Comparison of ENCODE assay signal across 8 cellular contexts in the genomic region with DNA sequence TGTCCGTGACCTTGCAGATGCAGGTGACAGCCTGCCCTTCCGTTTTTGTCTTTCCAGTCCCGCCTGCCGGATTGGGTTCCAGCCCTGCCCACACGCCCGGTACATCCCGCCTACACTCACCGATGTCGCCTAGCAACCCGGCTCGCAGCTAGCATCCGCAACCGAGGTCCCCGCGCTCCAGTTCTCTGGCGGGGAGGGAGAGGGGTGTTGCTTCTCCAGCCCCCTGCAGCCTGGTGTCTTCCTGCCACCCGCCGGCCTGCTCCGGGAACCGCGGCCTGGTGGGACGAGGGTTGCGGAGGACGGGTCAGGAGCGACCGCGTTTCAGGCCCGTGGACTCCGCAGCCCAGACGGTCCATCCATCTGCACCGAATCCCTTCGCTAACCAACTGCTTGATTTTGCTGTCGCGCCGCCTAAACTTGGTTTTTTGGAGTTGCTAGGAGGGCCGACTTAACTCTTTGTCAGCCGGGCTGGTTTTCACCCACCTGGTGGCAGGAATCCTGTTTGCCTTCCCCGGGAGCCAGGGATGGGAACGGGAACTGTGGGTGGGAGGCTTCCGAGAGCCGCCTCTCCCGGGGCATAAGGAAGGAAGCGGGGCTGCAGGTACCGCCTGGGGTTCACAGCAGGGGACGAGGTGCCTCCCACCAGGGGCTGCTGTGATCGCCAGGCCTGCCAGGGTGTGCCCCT. TPM values are rescaled to one million over a fixed set of nuclear protein-coding genes. Genes with fewer than 3 reads are reported as not detected.
A peak's percentile ranks its signal among the peaks of the same experiment; 100 is the strongest.
DNase-seq lines count a peak whose midpoint lies in the region; ATAC-seq, FAIRE-seq and TF ChIP-seq lines count a peak whose summit lies in the region.

No MANE protein-coding gene starts in this region.

- peaks cover 3 to 5% (median 5%) of the 10 kb centered on the region in 3 donors for H3K9me3 Mint-ChIP-seq in T-cell

- H3K4me3 ChIP-seq in K562 (no peak overlapping the region), kidney (ENCODE audit: low read length in 2 of 2) (no peak overlapping the region), uterus (no peak overlapping the region)

- DNase-seq in G401 (ENCODE audit: low spot score) (peak; percentile 79), T-cell (peak in 33 of 34 experiments; percentile 29 to 69 (median 57)), K562 (ENCODE audit: extremely low read depth in 1 of 4, low spot score in 3 of 4) (peak in 3 of 4 experiments; percentile 38 to 56 (median 53)), kidney (peak; percentile 76), uterus (no peak)
- peak; percentile 49 to 51 for DNase-seq in stimulated activated CD8-positive, alpha-beta memory T cell treated with anti-CD3 and anti-CD28 coated beads, Interleukin-15, amount 100 ng/mL, for 4 hours (ENCODE audit: low read depth in 2 of 2)

- no peak for TF ChIP-seq EP300 in K562 (IDR thresholded peaks at IDR 0.05; ENCODE audit: low read length)

- peaks cover 4% of the 10 kb centered on the region for H3K36me3 Mint-ChIP-seq in T-cell

- H3K27ac ChIP-seq in K562 (ENCODE audit: extremely low read depth, low read depth, low read length), result no peak overlapping the region
- H3K27ac ChIP-seq in kidney (ENCODE audit: low read depth in 2 of 2, low read length in 2 of 2), result no peak overlapping the region
- no peak overlapping the region for H3K27ac ChIP-seq in uterus

- intact Hi-C loops in K562 (cut with micrococcal nuclease), result no loop called here
- intact Hi-C loops in kidney (cut with DNase I), result no loop called here
- intact Hi-C loops in uterus (cut with DNase I; ENCODE audit: low total_unique reads), result no loop called here

- H3K79me2 ChIP-seq in K562 (ENCODE audit: control insufficient read depth, insufficient read depth, low read length), result no peaks in the 10 kb centered on the region

- TF ChIP-seq CTCF in K562 (IDR thresholded peaks at IDR 0.05 in 2 of 3, conservative IDR thresholded peaks at IDR 0.05 in 1 of 3; ENCODE audit: insufficient read depth in 2 of 3, low read depth in 1 of 3, low read length in 3 of 3), result no peak
- TF ChIP-seq CTCF in kidney (IDR thresholded peaks at IDR 0.05; ENCODE audit: borderline replicate concordance, extremely low read depth, insufficient read depth), result no peak
- no peak for TF ChIP-seq CTCF in uterus (IDR thresholded peaks at IDR 0.05)

- peak overlapping the region in 2 of 3 donors; percentile 55 to 61 for H3K4me3 Mint-ChIP-seq in T-cell

- peaks cover 0 to 23% of the 10 kb centered on the region in 2 experiments; a peak in 3 of 5 replicates for H3K4me1 ChIP-seq in K562 (replicated peaks in 1 of 2; ENCODE audit: control insufficient read depth in 2 of 2, insufficient read depth in 2 of 2, low read length in 2 of 2)
- peaks cover 0 to 2% of the 10 kb centered on the region in 2 donors for H3K4me1 ChIP-seq in kidney (ENCODE audit: control insufficient read depth in 1 of 2, insufficient read depth in 1 of 2, low read depth in 1 of 2, low read length in 2 of 2)
- H3K4me1 ChIP-seq in uterus, result peaks cover 0 to 7% of the 10 kb centered on the region in 2 donors

- H3K27ac Mint-ChIP-seq in T-cell, result no peak overlapping the region

- BruUV-seq in K562 (replicated peaks; lab: Mats Ljungman, UMichigan), result no TSS peak

- in situ Hi-C loops in G401 (cut with HindIII; ENCODE audit: low sequenced_read_pairs) (no loop called here), K562 (cut with MboI) (no loop called here)

- TF ChIP-seq POLR2A in K562 (conservative IDR thresholded peaks at IDR 0.05) (no peak), uterus (IDR thresholded peaks at IDR 0.05) (no peak)

- H3K36me3 ChIP-seq in K562 (ENCODE audit: control insufficient read depth, insufficient read depth, low read length) (no peaks in the 10 kb centered on the region), kidney (ENCODE audit: control insufficient read depth in 1 of 2, insufficient read depth in 2 of 2, low read length in 2 of 2) (no peaks in the 10 kb centered on the region), uterus (no peaks in the 10 kb centered on the region)

- H3K9ac ChIP-seq in K562 (ENCODE audit: insufficient read depth in 1 of 2, low read depth in 2 of 2, low read length in 2 of 2), result no peak overlapping the region
- H3K9ac ChIP-seq in kidney (ENCODE audit: low read length in 2 of 2), result no peak overlapping the region

- peak; percentile 67 to 83 (median 81) for ATAC-seq in T-cell (replicated peaks in 1 of 4)
- ATAC-seq in K562, result peak; percentile 63; the same call in 2 of the 3 replicates
- no peak for ATAC-seq in HG03521 (IDR thresholded peaks at IDR 0.05; ENCODE audit: unreplicated experiment)
- no peak for ATAC-seq in HG02610 (IDR thresholded peaks at IDR 0.05; ENCODE audit: unreplicated experiment)

- no peaks in the 10 kb centered on the region for H3K27me3 Mint-ChIP-seq in T-cell

- FAIRE-seq in K562 (lab: Jason Lieb, UNC) (no peak), kidney (lab: Jason Lieb, UNC) (no peak)

- CTCF ChIA-PET in T-cell (lab: Charles Lee) (no interaction called here), K562 (lab: Yijun Ruan, JAX; ENCODE audit: low intra/inter-chr PET ratio) (no interaction called here)

- POLR2A ChIA-PET in T-cell (lab: Charles Lee) (no interaction called here), K562 (lab: Yijun Ruan, JAX) (interaction anchor here (0.6 kb wide), 1 partner anchor 104 kb away, joined by 4 read pairs; no protein-coding TSS in a partner anchor)

- no peaks in the 10 kb centered on the region for H3K9me1 ChIP-seq in K562 (ENCODE audit: control insufficient read depth, insufficient read depth, low read length)

- 11% methylated on average over 42 of the region's 46 CpGs for WGBS in K562 (ENCODE audit: insufficient coverage, low coverage, missing lambda C conversion rate)

- no peaks in the 10 kb centered on the region for H4K20me1 ChIP-seq in K562 (replicated peaks; ENCODE audit: control insufficient read depth, insufficient read depth, low read length)

- H3K4me1 Mint-ChIP-seq in T-cell, result peaks cover 22 to 47% (median 29%) of the 10 kb centered on the region in 3 donors

- H3K4me2 ChIP-seq in K562 (ENCODE audit: insufficient read depth, low read length), result no peak overlapping the region

- peaks cover 20 to 33% of the 10 kb centered on the region in 2 experiments; a peak in 4 of 5 replicates for H3K27me3 ChIP-seq in K562 (ENCODE audit: control insufficient read depth in 2 of 2, insufficient read depth in 2 of 2, low read length in 2 of 2)
- peaks cover 0 to 15% of the 10 kb centered on the region in 2 donors for H3K27me3 ChIP-seq in uterus

- H3K9me3 ChIP-seq in K562 (replicated peaks; ENCODE audit: control insufficient read depth, insufficient read depth, low read depth, low read length) (no peaks in the 10 kb centered on the region), kidney (ENCODE audit: control insufficient read depth in 1 of 2, low read length in 2 of 2) (peaks cover 0 to 3% of the 10 kb centered on the region in 2 donors), uterus (no peaks in the 10 kb centered on the region)

- no peak for TF ChIP-seq RAD21 in K562 (CRISPR knock-in tag; conservative IDR thresholded peaks at IDR 0.05 in 1 of 2, IDR thresholded peaks at IDR 0.05 in 1 of 2)

- no peak overlapping the region for H2AFZ ChIP-seq in K562 (ENCODE audit: low read depth, low read length)

RNA-seq across cellular contexts. Expression of gene MATK, which starts 15.4 kb away (rescaled TPM):
- 18.5 and 31.4 TPM in 2 replicates for total RNA-seq in G401 (2014; rRNA removed; shearing (Covaris generic))
- total RNA-seq in T-cell, result 10 to 100 TPM in 4 of 5 donors, 1 to 10 TPM in 1; 9.2 to 41.4 (median 20.6) TPM
- total RNA-seq in K562 (2011; cell fraction: chromatin; rRNA removed; ENCODE audit: low replicate concordance), result 11.1 and 55.0 TPM in 2 replicates
- 38.4 and 53.0 TPM in 2 replicates for total RNA-seq in K562 (2011; cell fraction: nucleolus; rRNA removed)
- total RNA-seq in K562 (2011; cell fraction: nucleoplasm; rRNA removed), result 22.6 and 29.8 TPM in 2 replicates
- total RNA-seq in K562 (2014; rRNA removed), result 41.2 and 57.1 TPM in 2 replicates
- 6.1 and 8.4 TPM in 2 replicates for total RNA-seq in K562 (2014; rRNA removed; fragmentation: Illumina TruSeq; extraction: Trizol)
- total RNA-seq in K562 (2015; rRNA removed; fragmentation: Illumina TruSeq; extraction: Trizol), result 21.4 and 23.2 TPM in 2 replicates
- total RNA-seq in K562 (2021), result 41.5 and 45.3 TPM in 2 replicates
- 31.1 and 32.8 TPM in 2 replicates for polyA plus RNA-seq in K562 (2011; rRNA removed)
- 41.1 and 137 TPM in 2 replicates for polyA plus RNA-seq in K562 (2011; cell fraction: cytosol; rRNA removed)
- polyA plus RNA-seq in K562 (2011; cell fraction: nucleus; rRNA removed), result 69.7 and 163 TPM in 2 replicates
- polyA plus RNA-seq in K562 (2012), result 26.0 and 36.8 TPM in 2 replicates
- 10.8 and 15.7 TPM in 2 replicates for polyA plus RNA-seq in K562 (2014; fragmentation: Illumina TruSeq; extraction: Trizol)
- under 1 TPM; 0.08 to 0.71 TPM for polyA plus RNA-seq in K562 (2014; fragmentation: Nextera tagmentation; extraction: Ambion mirVana)
- polyA plus RNA-seq in K562 (2014; rRNA removed), result 37.5 and 37.9 TPM in 2 replicates
- 13.5 and 29.7 TPM in 2 replicates for polyA minus RNA-seq in K562 (2011; rRNA and poly(A)+ RNA removed)
- polyA minus RNA-seq in K562 (2011; cell fraction: cytosol; rRNA and poly(A)+ RNA removed), result 38.7 and 58.7 TPM in 2 replicates
- 26.9 and 35.3 TPM in 2 replicates for polyA minus RNA-seq in K562 (2011; cell fraction: nucleus; rRNA and poly(A)+ RNA removed)
- total RNA-seq in kidney, result 2.7 TPM
- polyA plus RNA-seq in kidney (ENCODE audit: insufficient read depth, low read depth, low replicate concordance), result 4.2 TPM
- 10 to 100 TPM in 1 of 4 donors, 1 to 10 TPM in 2, not detected in 1; 1.0 to 11.2 (median 1.5) TPM for total RNA-seq in uterus

RNA-seq across cellular contexts. Expression of gene RAX2, which starts 29.5 kb away (rescaled TPM):
- 0.37 TPM in 1 of 2 replicates, not detected in the other for total RNA-seq in G401 (2014; rRNA removed; shearing (Covaris generic))
- not detected for total RNA-seq in T-cell
- not detected in 2 replicates for total RNA-seq in K562 (2011; cell fraction: chromatin; rRNA removed; ENCODE audit: low replicate concordance)
- total RNA-seq in K562 (2011; cell fraction: nucleolus; rRNA removed), result not detected in 2 replicates
- not detected in 2 replicates for total RNA-seq in K562 (2011; cell fraction: nucleoplasm; rRNA removed)
- total RNA-seq in K562 (2014; rRNA removed), result not detected in 2 replicates
- total RNA-seq in K562 (2014; rRNA removed; fragmentation: Illumina TruSeq; extraction: Trizol), result not detected in 2 replicates
- not detected in 2 replicates for total RNA-seq in K562 (2015; rRNA removed; fragmentation: Illumina TruSeq; extraction: Trizol)
- total RNA-seq in K562 (2021), result not detected in 2 replicates
- polyA plus RNA-seq in K562 (2011; rRNA removed), result not detected in 2 replicates
- 0.07 TPM in 1 of 2 replicates, not detected in the other for polyA plus RNA-seq in K562 (2011; cell fraction: cytosol; rRNA removed)
- not detected in 2 replicates for polyA plus RNA-seq in K562 (2011; cell fraction: nucleus; rRNA removed)
- polyA plus RNA-seq in K562 (2012), result not detected in 2 replicates
- polyA plus RNA-seq in K562 (2014; fragmentation: Illumina TruSeq; extraction: Trizol), result not detected in 2 replicates
- polyA plus RNA-seq in K562 (2014; fragmentation: Nextera tagmentation; extraction: Ambion mirVana), result not detected
- polyA plus RNA-seq in K562 (2014; rRNA removed), result not detected in 2 replicates
- polyA minus RNA-seq in K562 (2011; rRNA and poly(A)+ RNA removed), result not detected in 2 replicates
- not detected in 2 replicates for polyA minus RNA-seq in K562 (2011; cell fraction: cytosol; rRNA and poly(A)+ RNA removed)
- polyA minus RNA-seq in K562 (2011; cell fraction: nucleus; rRNA and poly(A)+ RNA removed), result not detected in 2 replicates
- not detected for total RNA-seq in kidney
- polyA plus RNA-seq in kidney (ENCODE audit: insufficient read depth, low read depth, low replicate concordance), result not detected
- total RNA-seq in uterus, result 1 to 10 TPM in 1 of 4 donors, under 1 TPM in 1, not detected in 2; 0.14 to 4.3 TPM

RNA-seq across cellular contexts. Expression of gene MRPL54, which starts 39.1 kb away (rescaled TPM):
- total RNA-seq in G401 (2014; rRNA removed; shearing (Covaris generic)), result 60.7 and 66.3 TPM in 2 replicates
- total RNA-seq in T-cell (10 to 100 TPM; 46.9 to 77.8 (median 52.2) TPM), K562 (2014; rRNA removed) (120 and 124 TPM in 2 replicates), K562 (2014; rRNA removed; fragmentation: Illumina TruSeq; extraction: Trizol) (31.5 and 35.9 TPM in 2 replicates), K562 (2015; rRNA removed; fragmentation: Illumina TruSeq; extraction: Trizol) (93.8 and 97.3 TPM in 2 replicates), K562 (2021) (83.2 and 87.9 TPM in 2 replicates), kidney (57.6 TPM), uterus (100 to 1,000 TPM in 1 of 4 donors, 10 to 100 TPM in 3; 14.4 to 196 (median 40.0) TPM)
- 2.2 and 8.0 TPM in 2 replicates for total RNA-seq in K562 (2011; cell fraction: chromatin; rRNA removed; ENCODE audit: low replicate concordance)
- 17.5 and 22.6 TPM in 2 replicates for total RNA-seq in K562 (2011; cell fraction: nucleolus; rRNA removed)
- 10.3 and 13.7 TPM in 2 replicates for total RNA-seq in K562 (2011; cell fraction: nucleoplasm; rRNA removed)
- polyA plus RNA-seq in K562 (2011; rRNA removed) (44.2 and 52.3 TPM in 2 replicates), K562 (2014; fragmentation: Illumina TruSeq; extraction: Trizol) (56.9 and 68.4 TPM in 2 replicates), K562 (2014; fragmentation: Nextera tagmentation; extraction: Ambion mirVana) (10 to 100 TPM in 1 of 2 experiments, 1 to 10 TPM in 1; 3.5 to 13.6 TPM), K562 (2014; rRNA removed) (93.7 and 131 TPM in 2 replicates), kidney (ENCODE audit: insufficient read depth, low read depth, low replicate concordance) (151 TPM)
- 78.5 and 131 TPM in 2 replicates for polyA plus RNA-seq in K562 (2011; cell fraction: cytosol; rRNA removed)
- polyA plus RNA-seq in K562 (2011; cell fraction: nucleus; rRNA removed), result 26.1 and 29.8 TPM in 2 replicates
- polyA plus RNA-seq in K562 (2012), result 61.4 and 75.3 TPM in 2 replicates
- 4.1 and 5.0 TPM in 2 replicates for polyA minus RNA-seq in K562 (2011; rRNA and poly(A)+ RNA removed)
- 8.6 and 16.9 TPM in 2 replicates for polyA minus RNA-seq in K562 (2011; cell fraction: cytosol; rRNA and poly(A)+ RNA removed)
- polyA minus RNA-seq in K562 (2011; cell fraction: nucleus; rRNA and poly(A)+ RNA removed), result 6.2 and 6.3 TPM in 2 replicates

RNA-seq across cellular contexts. Expression of gene APBA3, which starts 40.1 kb away (rescaled TPM):
- total RNA-seq in G401 (2014; rRNA removed; shearing (Covaris generic)), result 18.2 and 27.1 TPM in 2 replicates
- total RNA-seq in T-cell (10 to 100 TPM; 57.3 to 99.0 (median 78.2) TPM), K562 (2014; rRNA removed) (28.8 and 29.5 TPM in 2 replicates), K562 (2014; rRNA removed; fragmentation: Illumina TruSeq; extraction: Trizol) (1.4 and 2.8 TPM in 2 replicates), K562 (2015; rRNA removed; fragmentation: Illumina TruSeq; extraction: Trizol) (10.8 and 14.0 TPM in 2 replicates), K562 (2021) (19.7 and 23.8 TPM in 2 replicates), kidney (27.5 TPM), uterus (10 to 100 TPM; 14.1 to 52.6 (median 27.4) TPM)
- 27.4 and 90.5 TPM in 2 replicates for total RNA-seq in K562 (2011; cell fraction: chromatin; rRNA removed; ENCODE audit: low replicate concordance)
- 79.5 and 85.9 TPM in 2 replicates for total RNA-seq in K562 (2011; cell fraction: nucleolus; rRNA removed)
- total RNA-seq in K562 (2011; cell fraction: nucleoplasm; rRNA removed), result 36.4 and 47.7 TPM in 2 replicates
- polyA plus RNA-seq in K562 (2011; rRNA removed) (11.5 and 20.7 TPM in 2 replicates), K562 (2014; fragmentation: Illumina TruSeq; extraction: Trizol) (9.0 and 18.5 TPM in 2 replicates), K562 (2014; fragmentation: Nextera tagmentation; extraction: Ambion mirVana) (under 1 TPM; 0.10 to 0.42 TPM), K562 (2014; rRNA removed) (25.0 and 28.2 TPM in 2 replicates), kidney (ENCODE audit: insufficient read depth, low read depth, low replicate concordance) (17.1 TPM)
- polyA plus RNA-seq in K562 (2011; cell fraction: cytosol; rRNA removed), result 17.0 and 42.5 TPM in 2 replicates
- 56.1 and 107 TPM in 2 replicates for polyA plus RNA-seq in K562 (2011; cell fraction: nucleus; rRNA removed)
- polyA plus RNA-seq in K562 (2012), result 11.3 and 21.1 TPM in 2 replicates
- polyA minus RNA-seq in K562 (2011; rRNA and poly(A)+ RNA removed), result 3.0 and 6.7 TPM in 2 replicates
- polyA minus RNA-seq in K562 (2011; cell fraction: cytosol; rRNA and poly(A)+ RNA removed), result 13.3 and 13.6 TPM in 2 replicates
- 27.1 and 27.5 TPM in 2 replicates for polyA minus RNA-seq in K562 (2011; cell fraction: nucleus; rRNA and poly(A)+ RNA removed)

Comparison
In these comparisons a context has a peak if more than half of its experiments do, and no peak if none do; other contexts are left out.
1. DNase-seq: peak in G401 (single experiment), T-cell (33 of 34), K562 (3 of 4), kidney (single experiment) and stimulated activated CD8-positive, alpha-beta memory T cell treated with anti-CD3 and anti-CD28 coated beads, Interleukin-15, amount 100 ng/mL, for 4 hours (2 of 2); none in uterus (0 of 2).
2. ATAC-seq: peak in T-cell (4 of 4) and K562 (single experiment); none in HG03521 (single experiment) and HG02610 (single experiment).